Comparison of ENCODE assay signal across 25 cellular contexts in genomic region chr19:16039545-16039944, GRCh38. TPM values are rescaled to one million over a fixed set of nuclear protein-coding genes. Genes with fewer than 3 reads are reported as not detected.
DNase-seq lines count a peak whose midpoint lies in the region; ATAC-seq, FAIRE-seq and TF ChIP-seq lines count a peak whose summit lies in the region.
"Had no signal": no experiment of that assay in that cellular context is flagged by ENCODE, and none has a peak within 500 bp of the region (broad histone marks: within the 10 kb centered on the region; RNA-seq: fewer than 3 reads in every experiment).

No MANE protein-coding gene starts in this region.

- no peak for TF ChIP-seq RAD21 in IMR-90 (IDR thresholded peaks at IDR 0.05; ENCODE audit: low read length)

- H3K9ac ChIP-seq in IMR-90 (ENCODE audit: low read depth, low read length): no peak overlapping the region
- H3K9ac ChIP-seq: BLaER1 treated with 17β-estradiol and CSF1 and Interleukin-3, amounts not matched to agents 10 nM and 100 nM; GM23248 had no signal

- H2AK5ac ChIP-seq in IMR-90 (ENCODE audit: low read depth, low read length): no peak overlapping the region

- no peak for TF ChIP-seq POLR2A in IMR-90 (IDR thresholded peaks at IDR 0.05; ENCODE audit: low read depth, low read length)

- dilution Hi-C loops in IMR-90 (cut with HindIII; ENCODE audit: low sequenced_read_pairs, unreplicated experiment): no loop called here

- no peaks in the 10 kb centered on the region for H3K9me1 ChIP-seq in IMR-90 (ENCODE audit: insufficient read depth, low read length)

- H2BK120ac ChIP-seq in IMR-90 (ENCODE audit: low read depth, low read length): no peak overlapping the region

- no peak overlapping the region for H3K23ac ChIP-seq in IMR-90 (ENCODE audit: low read depth, low read length)

- H2BK20ac ChIP-seq in IMR-90 (ENCODE audit: low read depth, low read length): no peak overlapping the region

- no peak overlapping the region for H4K8ac ChIP-seq in IMR-90 (ENCODE audit: low read depth in 2 of 2, low read length in 2 of 2)

- no peaks in the 10 kb centered on the region for H3K27me3 ChIP-seq in IMR-90 (ENCODE audit: control insufficient read depth, insufficient read depth, low read length)
- H3K27me3 ChIP-seq: BE2C; BLaER1 treated with 17β-estradiol and CSF1 and Interleukin-3, amounts not matched to agents 10 nM and 100 nM had no signal

- H3K18ac ChIP-seq in IMR-90 (ENCODE audit: low read depth, low read length): no peak overlapping the region

- no peaks in the 10 kb centered on the region for H4K20me1 ChIP-seq in IMR-90 (ENCODE audit: insufficient read depth, low read length)
- H4K20me1 ChIP-seq: BLaER1 treated with 17β-estradiol and CSF1 and Interleukin-3, amounts not matched to agents 10 nM and 100 nM had no signal

- H4K91ac ChIP-seq in IMR-90 (ENCODE audit: insufficient read depth, low read depth, low read length): no peak overlapping the region

- H3K36me3 ChIP-seq in IMR-90 (ENCODE audit: control insufficient read depth, insufficient read depth, low read length): no peaks in the 10 kb centered on the region
- H3K36me3 ChIP-seq: BE2C; BLaER1 treated with 17β-estradiol and CSF1 and Interleukin-3, amounts not matched to agents 10 nM and 100 nM had no signal

- H3K4ac ChIP-seq in IMR-90 (ENCODE audit: low read depth, low read length): no peak overlapping the region

- no peak overlapping the region for H3K4me3 ChIP-seq in IMR-90 (ENCODE audit: insufficient read depth, low read depth, low read length)
- H3K4me3 ChIP-seq: A549; BLaER1 treated with 17β-estradiol and CSF1 and Interleukin-3, amounts not matched to agents 10 nM and 100 nM; GM23248 had no signal

- BruUV-seq in IMR-90 (replicated peaks; lab: Mats Ljungman, UMichigan): no TSS peak

- DNase-seq in activated effector memory CD4-positive, alpha-beta T cell treated with anti-CD3 and anti-CD28 coated beads, Interleukin-2, amount 50 U/mL, for 16 hours: peak; percentile 63
- no peak for DNase-seq in activated effector memory CD4-positive, alpha-beta T cell treated with Interleukin-2 at 50 U/mL for 16 hours
- no peak for DNase-seq in IMR-90
- peak; percentile 43 for DNase-seq in mesenteric fat pad (ENCODE audit: low spot score)
- no peak for DNase-seq in HTR-8/SVneo (ENCODE audit: insufficient read length, low spot score)
- no peak for DNase-seq in stimulated activated naive CD4-positive, alpha-beta T cell (lab: John Stamatoyannopoulos, UW)
- DNase-seq: 8988T; ACHN; AML-193; BE2C; Calu3; CD4-positive, alpha-beta memory T cell; COR-L47; DMS53; DMS79 treated with DMSO at 0.1 percent for 48 hours; GF-D8; GM23248; H9 had no signal

- H3K27ac ChIP-seq in IMR-90 (ENCODE audit: insufficient read depth, low read length): no peak overlapping the region
- H3K27ac ChIP-seq: A549, GM23248 had no signal

- peaks cover 2% of the 10 kb centered on the region for H3K4me1 ChIP-seq in IMR-90 (ENCODE audit: control insufficient read depth, insufficient read depth, low read length)
- H3K4me1 ChIP-seq: BE2C had no signal

- intact Hi-C loops in IMR-90 (cut with micrococcal nuclease): no loop called here

- peak overlapping the region; percentile 1 for H2AFZ ChIP-seq in IMR-90 (replicated peaks; ENCODE audit: low read length, poor library complexity)

- no peak for TF ChIP-seq CTCF in IMR-90 (conservative IDR thresholded peaks at IDR 0.05; ENCODE audit: low read depth, low read length)

- H2BK15ac ChIP-seq in IMR-90 (ENCODE audit: low read depth, low read length): no peak overlapping the region

- in situ Hi-C loops in IMR-90 (cut with MboI; ENCODE audit: low sequenced_read_pairs): no loop called here

- POLR2A ChIA-PET in IMR-90 (lab: Charles Lee; ENCODE audit: unreplicated experiment): interaction anchor here (0.5 kb wide), 1 partner anchor 38 kb away, joined by 3 read pairs; no protein-coding TSS in a partner anchor

- no peak overlapping the region for H3K4me2 ChIP-seq in IMR-90 (ENCODE audit: low read depth, low read length)
- H3K4me2 ChIP-seq: A549; BLaER1 treated with 17β-estradiol and CSF1 and Interleukin-3, amounts not matched to agents 10 nM and 100 nM had no signal

- H2AK9ac ChIP-seq in IMR-90 (replicated peaks; ENCODE audit: low read depth, low read length, poor library complexity): peak overlapping the region; percentile 81

- CTCF ChIA-PET in IMR-90 (lab: Yijun Ruan, JAX): interaction anchor here (1.4 kb wide), 1 partner anchor 146 kb away, joined by 3 read pairs; the partner anchor contains the start of gene FAM32A

- no peak overlapping the region for H3K14ac ChIP-seq in IMR-90 (replicated peaks; ENCODE audit: low read depth, low read length)

- no peak overlapping the region for H2BK5ac ChIP-seq in IMR-90 (ENCODE audit: low read depth, low read length, poor library complexity, severe bottlenecking)

- H4K5ac ChIP-seq in IMR-90 (ENCODE audit: low read depth, low read length): no peak overlapping the region

- H3K9me3 ChIP-seq in IMR-90 (ENCODE audit: control insufficient read depth, insufficient read depth, low read length): no peaks in the 10 kb centered on the region
- H3K9me3 ChIP-seq: A549; BE2C; BLaER1 treated with 17β-estradiol and CSF1 and Interleukin-3, amounts not matched to agents 10 nM and 100 nM had no signal

- no peaks in the 10 kb centered on the region for H3K79me1 ChIP-seq in IMR-90 (ENCODE audit: low read depth in 1 of 2, low read length in 2 of 2)

- FAIRE-seq in HTR-8/SVneo (lab: Jason Lieb, UNC): no peak
- FAIRE-seq: A549, GM12892, GM19239, H1 had no signal

- 80% methylated on average over 1 of the region's 5 CpGs; no CpG with 5 or more reads in 1 of the 2 experiments for WGBS in IMR-90 (ENCODE audit: extremely low coverage in 2 of 2, insufficient read length in 1 of 2), 2 experiments

- ATAC-seq in IMR-90 (ENCODE audit: low read depth) (no peak), HG02852 (IDR thresholded peaks at IDR 0.05; ENCODE audit: unreplicated experiment) (no peak)
- ATAC-seq: A549, HCT116 had no signal

- H3K56ac ChIP-seq in IMR-90 (ENCODE audit: extremely low read depth, insufficient read depth, low read length): no peak overlapping the region

TF ChIP-seq in IMR-90, 13 proteins besides CTCF, POLR2A, EP300 and RAD21:
- TF ChIP-seq RCOR1 (IDR thresholded peaks at IDR 0.05; ENCODE audit: insufficient replicate concordance, low read length): no peak
- no peak for TF ChIP-seq BHLHE40 (IDR thresholded peaks at IDR 0.05; ENCODE audit: low read depth, low read length)
- TF ChIP-seq SMC3 (IDR thresholded peaks at IDR 0.05; ENCODE audit: low read depth, low read length): no peak
- no peak for TF ChIP-seq FOS (IDR thresholded peaks at IDR 0.05; ENCODE audit: low read depth, low read length)
- TF ChIP-seq ELK1 (IDR thresholded peaks at IDR 0.05; ENCODE audit: borderline replicate concordance, low read depth, low read length): no peak
- no peak for TF ChIP-seq RFX5 (IDR thresholded peaks at IDR 0.05; ENCODE audit: low read depth, low read length)

RNA-seq across cellular contexts. Expression of gene TPM4, which starts 36.8 kb away (rescaled TPM):
- total RNA-seq in IMR-90 (2012; rRNA removed): 1,075 and 1,562 TPM in 2 replicates
- 1,160 and 1,218 TPM in 2 replicates for polyA plus RNA-seq in IMR-90 (2012; rRNA removed)
- polyA plus RNA-seq in IMR-90 (2012; cell fraction: cytosol; rRNA removed): 1,916 and 2,081 TPM in 2 replicates
- polyA plus RNA-seq in IMR-90 (2012; cell fraction: nucleus; rRNA removed; ENCODE audit: low replicate concordance): 535 and 1,052 TPM in 2 replicates
- 385 TPM for total RNA-seq in mesenteric fat pad

Comparison
In these comparisons a context has a peak if more than half of its experiments do, and no peak if none do; other contexts are left out.
1. DNase-seq: peak in activated effector memory CD4-positive, alpha-beta T cell treated with anti-CD3 and anti-CD28 coated beads, Interleukin-2, amount 50 U/mL, for 16 hours (single experiment) and mesenteric fat pad (single experiment); none in activated effector memory CD4-positive, alpha-beta T cell treated with Interleukin-2 at 50 U/mL for 16 hours (single experiment), IMR-90 (single experiment), HTR-8/SVneo (single experiment) and stimulated activated naive CD4-positive, alpha-beta T cell (0 of 6).